ENCODE assay signal across 19 cellular contexts in genomic region chr1:215022723-215023122, GRCh38. TPM values are rescaled to one million over a fixed set of nuclear protein-coding genes. Genes with fewer than 3 reads are reported as not detected.
DNase-seq lines count a peak whose midpoint lies in the region; ATAC-seq and TF ChIP-seq lines count a peak whose summit lies in the region.
"Had no signal": no experiment of that assay in that cellular context is flagged by ENCODE, and none has a peak within 500 bp of the region (broad histone marks: within the 10 kb centered on the region; RNA-seq: fewer than 3 reads in every experiment).

No MANE protein-coding gene starts in this region.

- H3K9me3 ChIP-seq in lung (ENCODE audit: control insufficient read depth in 2 of 2, insufficient read depth in 1 of 2, low read length in 1 of 2): no peaks in the 10 kb centered on the region
- H3K9me3 ChIP-seq in upper lobe of right lung: no peaks in the 10 kb centered on the region
- H3K9me3 ChIP-seq: body of pancreas, right atrium auricular region, tibial artery had no signal

- H3K9me3 Mint-ChIP-seq in HFFc6 (peaks cover 7% of the 10 kb centered on the region; the same call in 1 of the 2 replicates), Calu3 (ENCODE audit: low read depth, unreplicated experiment) (peaks cover 4% of the 10 kb centered on the region)
- H3K9me3 Mint-ChIP-seq: CD8-positive, alpha-beta T cell had no signal

- H3K27ac Mint-ChIP-seq in HFFc6 (peak overlapping the region; percentile 92), Calu3 (ENCODE audit: unreplicated experiment) (no peak overlapping the region)
- H3K27ac Mint-ChIP-seq: CD8-positive, alpha-beta T cell; T-helper 17 cell had no signal

- peaks cover 32% of the 10 kb centered on the region for H3K36me3 Mint-ChIP-seq in HFFc6 (ENCODE audit: low read depth)
- H3K36me3 Mint-ChIP-seq in Calu3 (ENCODE audit: insufficient read depth, unreplicated experiment): no peaks in the 10 kb centered on the region
- H3K36me3 Mint-ChIP-seq: CD8-positive, alpha-beta T cell had no signal

- TF ChIP-seq CTCF in HFFc6 (IDR thresholded peaks at IDR 0.05) (no peak), choroid plexus epithelial cell (conservative IDR thresholded peaks at IDR 0.05; ENCODE audit: low read depth, low read length) (no peak), lung (IDR thresholded peaks at IDR 0.05; ENCODE audit: control extremely low read depth, extremely low read depth) (no peak), upper lobe of right lung (IDR thresholded peaks at IDR 0.05) (no peak), Calu3 (IDR thresholded peaks at IDR 0.05; ENCODE audit: unreplicated experiment) (no peak)

- CTCF ChIA-PET in Calu3 (lab: Charles Lee): no interaction called here

- H3K4me1 Mint-ChIP-seq in HFFc6 (ENCODE audit: low read depth) (peaks cover 81% of the 10 kb centered on the region), Calu3 (ENCODE audit: low read depth, unreplicated experiment) (no peaks in the 10 kb centered on the region)
- H3K4me1 Mint-ChIP-seq: T-helper 17 cell had no signal

- no peaks in the 10 kb centered on the region for H3K4me1 ChIP-seq in lung (ENCODE audit: control insufficient read depth in 2 of 2, insufficient read depth in 2 of 2, low read length in 2 of 2)
- H3K4me1 ChIP-seq in upper lobe of right lung: no peaks in the 10 kb centered on the region
- H3K4me1 ChIP-seq: body of pancreas, right atrium auricular region, tibial artery had no signal

- H3K36me3 ChIP-seq in lung (ENCODE audit: control insufficient read depth in 2 of 2, insufficient read depth in 2 of 2, low read length in 2 of 2): no peaks in the 10 kb centered on the region
- no peaks in the 10 kb centered on the region for H3K36me3 ChIP-seq in upper lobe of right lung
- H3K36me3 ChIP-seq: right atrium auricular region, tibial artery had no signal

- WGBS in lung, 2 donors: 70 to 77% methylated on average over 1 of the region's 1 CpG

- peak; percentile 70 for DNase-seq in HFFc6
- DNase-seq in choroid plexus epithelial cell (ENCODE audit: low read depth): peak; percentile 75
- DNase-seq in lung (ENCODE audit: low spot score): no peak
- DNase-seq in upper lobe of right lung: no peak
- no peak for DNase-seq in iPS-NIHi11 (ENCODE audit: low spot score)
- DNase-seq in Calu3: no peak
- DNase-seq: activated CD4-positive, alpha-beta T cell treated with anti-CD3 and anti-CD28 coated beads for 1 hour; activated gamma-delta T cell treated with Interleukin-2 at 50 U/mL for 16 hours; body of pancreas; CD8-positive, alpha-beta T cell; dorsolateral prefrontal cortex; stimulated activated CD4-positive, alpha-beta T cell treated with anti-CD3 and anti-CD28 coated beads, Interleukin-4, amount 100 ng/mL, for 24 hours; T-helper 17 cell; tibial artery had no signal

- H3K27ac ChIP-seq in lung (ENCODE audit: low read depth in 1 of 2, low read length in 1 of 2): no peak overlapping the region
- peak overlapping the region; percentile 13 for H3K27ac ChIP-seq in upper lobe of right lung
- H3K27ac ChIP-seq: body of pancreas, dorsolateral prefrontal cortex, right atrium auricular region, tibial artery had no signal

- intact Hi-C loops in upper lobe of right lung (cut with DNase I): no loop called here
- intact Hi-C loops in Calu3 (cut with micrococcal nuclease; ENCODE audit: unreplicated experiment): no loop called here

- BruUV-seq in Calu3 (replicated peaks; lab: Mats Ljungman, UMichigan): no TSS peak

- ATAC-seq in lung (ENCODE audit: insufficient read depth, low FRiP score) (peak; percentile 11), upper lobe of right lung (no peak), HG02763 (IDR thresholded peaks at IDR 0.05; ENCODE audit: unreplicated experiment) (no peak), HG02870 (IDR thresholded peaks at IDR 0.05; ENCODE audit: unreplicated experiment) (no peak)
- ATAC-seq: body of pancreas; CD8-positive, alpha-beta T cell; HCT116; T-helper 17 cell had no signal

- H3K4me3 Mint-ChIP-seq in HFFc6 (peak overlapping the region; percentile 81), Calu3 (ENCODE audit: low read depth, unreplicated experiment) (no peak overlapping the region)
- H3K4me3 Mint-ChIP-seq: CD8-positive, alpha-beta T cell; T-helper 17 cell had no signal

- H3K4me3 ChIP-seq in choroid plexus epithelial cell (ENCODE audit: low read depth, low read length) (no peak overlapping the region), lung (no peak overlapping the region), upper lobe of right lung (no peak overlapping the region)
- H3K4me3 ChIP-seq: body of pancreas, dorsolateral prefrontal cortex, right atrium auricular region, tibial artery had no signal

- no peaks in the 10 kb centered on the region for H3K27me3 Mint-ChIP-seq in HFFc6 (ENCODE audit: insufficient read depth)
- H3K27me3 Mint-ChIP-seq in Calu3 (ENCODE audit: unreplicated experiment): no peaks in the 10 kb centered on the region
- H3K27me3 Mint-ChIP-seq: T-helper 17 cell had no signal

- no peaks in the 10 kb centered on the region for H3K27me3 ChIP-seq in lung (ENCODE audit: control insufficient read depth, insufficient read depth)
- H3K27me3 ChIP-seq in upper lobe of right lung: no peaks in the 10 kb centered on the region
- H3K27me3 ChIP-seq: body of pancreas, dorsolateral prefrontal cortex, right atrium auricular region, tibial artery had no signal

RNA-seq across cellular contexts. Expression of gene KCNK2, which starts 59.8 kb away (rescaled TPM):
- 10 to 100 TPM; 50.1 to 93.1 (median 85.0) TPM for total RNA-seq in HFFc6 (2021; fragmentation: NEBNext Ultra II Directional; extraction: Animal tissue kit (Norgen Biotek cat#: 25700))
- under 1 TPM; 0.28 to 0.71 TPM for total RNA-seq in lung
- under 1 TPM; 0.05 to 0.08 TPM for polyA plus RNA-seq in lung
- 0.26 TPM for total RNA-seq in upper lobe of right lung
- 0.47 and 1.1 TPM in 2 replicates for total RNA-seq in Calu3 (2022)
- total RNA-seq: CD8-positive, alpha-beta T cell; lung microvascular endothelial cell; T-helper 17 cell had no signal

Comparison
In these comparisons a context has a peak if more than half of its experiments do, and no peak if none do; other contexts are left out.
1. DNase-seq: peak in HFFc6 (single experiment) and choroid plexus epithelial cell (single experiment); none in lung (single experiment), upper lobe of right lung (single experiment), iPS-NIHi11 (single experiment) and Calu3 (single experiment).
2. RNA of gene KCNK2, which starts 59.8 kb away (total RNA-seq): 50.1 to 93.1 TPM in HFFc6; 0.47 to 1.1 TPM in Calu3, 0.28 to 0.71 TPM in lung and 0.26 TPM in upper lobe of right lung (single experiment); every median in the first group is over 10 times any median in the second.